Comparison of ENCODE assay signal across 22 cellular contexts in the genomic region with DNA sequence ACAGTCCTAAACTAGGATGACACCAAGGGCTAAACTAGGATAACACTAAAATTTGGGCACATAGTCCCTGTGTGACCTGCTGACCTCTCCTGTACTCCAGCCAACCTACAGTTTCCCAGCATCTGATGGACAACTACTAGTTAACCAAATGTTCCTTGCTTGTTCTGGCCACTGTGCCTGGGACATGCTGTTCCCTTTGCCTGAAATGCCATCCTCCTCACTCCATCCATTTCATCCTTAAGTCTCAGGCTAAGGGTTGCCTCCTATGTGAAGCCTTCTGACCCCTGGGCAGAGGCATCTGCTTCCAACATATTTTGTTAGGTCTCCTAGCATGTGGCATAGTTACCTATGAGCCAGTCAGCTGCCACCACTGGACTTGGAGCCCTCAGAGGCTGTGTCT.
DNase-seq lines count a peak whose midpoint lies in the region; ATAC-seq, FAIRE-seq and TF ChIP-seq lines count a peak whose summit lies in the region.
"Had no signal": no experiment of that assay in that cellular context is flagged by ENCODE, and none has a peak within 500 bp of the region (broad histone marks: within the 10 kb centered on the region; RNA-seq: fewer than 3 reads in every experiment).

No MANE protein-coding gene starts in this region.

- TF ChIP-seq POLR2A in GM12892 (IDR thresholded peaks at IDR 0.05; ENCODE audit: low read depth, low read length) (no peak), prostate gland (IDR thresholded peaks at IDR 0.05) (no peak), upper lobe of left lung (IDR thresholded peaks at IDR 0.05) (no peak)

- peaks cover 8% of the 10 kb centered on the region for H3K4me1 ChIP-seq in psoas muscle
- H3K4me1 ChIP-seq in prostate gland (replicated peaks), result no peaks in the 10 kb centered on the region
- H3K4me1 ChIP-seq in upper lobe of left lung, result peaks cover 0 to 4% (median 0%) of the 10 kb centered on the region in 4 donors
- H3K4me1 ChIP-seq: BE2C had no signal

- H3K9me3 Mint-ChIP-seq in stimulated activated effector memory CD8-positive, alpha-beta T cell treated with anti-CD3 and anti-CD28 coated beads, Interleukin-12 subunit alpha, Interleukin-12 subunit beta, amount 100 ng/mL, for 72 hours, result no peaks in the 10 kb centered on the region
- H3K9me3 Mint-ChIP-seq: CD4-positive, alpha-beta T cell; CD8-positive, alpha-beta memory T cell had no signal

- no peak overlapping the region for H3K4me3 Mint-ChIP-seq in stimulated activated effector memory CD8-positive, alpha-beta T cell treated with anti-CD3 and anti-CD28 coated beads, Interleukin-12 subunit alpha, Interleukin-12 subunit beta, amount 100 ng/mL, for 72 hours
- H3K4me3 Mint-ChIP-seq: CD4-positive, alpha-beta T cell; CD8-positive, alpha-beta memory T cell had no signal

- H3K4me3 ChIP-seq in bronchial epithelial cell (ENCODE audit: low read depth, low read length) (no peak overlapping the region), psoas muscle (no peak overlapping the region), prostate gland (no peak overlapping the region), upper lobe of left lung (no peak overlapping the region)
- H3K4me3 ChIP-seq: BLaER1 treated with 17β-estradiol and CSF1 and Interleukin-3, amounts not matched to agents 10 nM and 100 nM; GM23248 had no signal

- peak in 3 of 4 donors; percentile 59 to 82 (median 81) for ATAC-seq in psoas muscle
- ATAC-seq in stimulated activated effector memory CD8-positive, alpha-beta T cell treated with anti-CD3 and anti-CD28 coated beads, Interleukin-12 subunit alpha, Interleukin-12 subunit beta, amount 100 ng/mL, for 72 hours, result no peak
- no peak for ATAC-seq in upper lobe of left lung (ENCODE audit: low FRiP score in 2 of 2)

- no peaks in the 10 kb centered on the region for H3K36me3 ChIP-seq in bronchial epithelial cell (ENCODE audit: control insufficient read depth, insufficient read depth, low read length)
- no peaks in the 10 kb centered on the region for H3K36me3 ChIP-seq in psoas muscle (ENCODE audit: insufficient read depth in 1 of 2, low read depth in 1 of 2)
- no peaks in the 10 kb centered on the region for H3K36me3 ChIP-seq in prostate gland
- no peaks in the 10 kb centered on the region for H3K36me3 ChIP-seq in upper lobe of left lung
- H3K36me3 ChIP-seq: BE2C; BLaER1 treated with 17β-estradiol and CSF1 and Interleukin-3, amounts not matched to agents 10 nM and 100 nM had no signal

- DNase-seq in GM12892 (ENCODE audit: insufficient read length) (no peak), bronchial epithelial cell (ENCODE audit: low read depth) (no peak), islet precursor cell (peak; percentile 20), psoas muscle (no peak), prostate gland (ENCODE audit: low spot score) (no peak), Ammon's horn (ENCODE audit: low spot score) (no peak), upper lobe of left lung (no peak)
- no peak for DNase-seq in stimulated activated effector memory CD8-positive, alpha-beta T cell treated with anti-CD3 and anti-CD28 coated beads, Interleukin-12 subunit alpha, Interleukin-12 subunit beta, amount 100 ng/mL, for 72 hours (ENCODE audit: low spot score in 2 of 2)
- DNase-seq: BE2C; Calu3; CD4-positive, alpha-beta T cell; CD8-positive, alpha-beta memory T cell; DMS53; DMS79 treated with DMSO at 0.1 percent for 48 hours; GF-D8; GM23248; H7; HCEC 1CT had no signal

- no peak overlapping the region for H3K27ac Mint-ChIP-seq in stimulated activated effector memory CD8-positive, alpha-beta T cell treated with anti-CD3 and anti-CD28 coated beads, Interleukin-12 subunit alpha, Interleukin-12 subunit beta, amount 100 ng/mL, for 72 hours
- H3K27ac Mint-ChIP-seq: CD4-positive, alpha-beta T cell had no signal

- no peak overlapping the region for H3K27ac ChIP-seq in psoas muscle
- no peak overlapping the region for H3K27ac ChIP-seq in prostate gland
- H3K27ac ChIP-seq in upper lobe of left lung, result no peak overlapping the region
- H3K27ac ChIP-seq: BLaER1 treated with 17β-estradiol and CSF1 and Interleukin-3, amounts not matched to agents 10 nM and 100 nM; GM23248 had no signal

- no peak for TF ChIP-seq CTCF in bronchial epithelial cell (IDR thresholded peaks at IDR 0.05; ENCODE audit: insufficient read depth, low read length, severe bottlenecking)
- no peak for TF ChIP-seq CTCF in psoas muscle (IDR thresholded peaks at IDR 0.05)
- no peak for TF ChIP-seq CTCF in prostate gland (IDR thresholded peaks at IDR 0.05)
- no peak for TF ChIP-seq CTCF in upper lobe of left lung (IDR thresholded peaks at IDR 0.05)

- H3K27me3 ChIP-seq in bronchial epithelial cell (ENCODE audit: control insufficient read depth, insufficient read depth, low read length) (no peaks in the 10 kb centered on the region), psoas muscle (ENCODE audit: insufficient read depth in 3 of 3, low read length in 2 of 3) (no peaks in the 10 kb centered on the region), prostate gland (replicated peaks; ENCODE audit: insufficient read depth) (no peaks in the 10 kb centered on the region), upper lobe of left lung (no peaks in the 10 kb centered on the region)
- H3K27me3 ChIP-seq: BE2C; BLaER1 treated with 17β-estradiol and CSF1 and Interleukin-3, amounts not matched to agents 10 nM and 100 nM had no signal

- H3K4me1 Mint-ChIP-seq in stimulated activated effector memory CD8-positive, alpha-beta T cell treated with anti-CD3 and anti-CD28 coated beads, Interleukin-12 subunit alpha, Interleukin-12 subunit beta, amount 100 ng/mL, for 72 hours, result peaks cover 14% of the 10 kb centered on the region

- no peak for TF ChIP-seq EP300 in upper lobe of left lung (IDR thresholded peaks at IDR 0.05)

- H3K9me3 ChIP-seq in psoas muscle (no peaks in the 10 kb centered on the region), prostate gland (no peaks in the 10 kb centered on the region), upper lobe of left lung (no peaks in the 10 kb centered on the region)
- H3K9me3 ChIP-seq: BE2C had no signal

- no peaks in the 10 kb centered on the region for H3K36me3 Mint-ChIP-seq in stimulated activated effector memory CD8-positive, alpha-beta T cell treated with anti-CD3 and anti-CD28 coated beads, Interleukin-12 subunit alpha, Interleukin-12 subunit beta, amount 100 ng/mL, for 72 hours
- H3K36me3 Mint-ChIP-seq: CD14-positive monocyte; CD8-positive, alpha-beta memory T cell had no signal

- intact Hi-C loops in psoas muscle (cut with DNase I) (loop anchor here in 1 of 2 donors (10.0 kb wide), 1 partner anchor 306 kb away; the partner anchor contains the start of gene FGGY), prostate gland (cut with DNase I) (no loop called here)

- FAIRE-seq in GM12892 (lab: Jason Lieb, UNC) (peak; percentile 69), bronchial epithelial cell (lab: Jason Lieb, UNC) (peak; percentile 79)
- FAIRE-seq: GM19239, H1 had no signal

Comparison
In these comparisons a context has a peak if more than half of its experiments do, and no peak if none do; other contexts are left out.
1. ATAC-seq: peak in psoas muscle (3 of 4); none in stimulated activated effector memory CD8-positive, alpha-beta T cell treated with anti-CD3 and anti-CD28 coated beads, Interleukin-12 subunit alpha, Interleukin-12 subunit beta, amount 100 ng/mL, for 72 hours (single experiment) and upper lobe of left lung (0 of 2).